ENCODE assay signal across 8 cellular contexts in the genomic region with DNA sequence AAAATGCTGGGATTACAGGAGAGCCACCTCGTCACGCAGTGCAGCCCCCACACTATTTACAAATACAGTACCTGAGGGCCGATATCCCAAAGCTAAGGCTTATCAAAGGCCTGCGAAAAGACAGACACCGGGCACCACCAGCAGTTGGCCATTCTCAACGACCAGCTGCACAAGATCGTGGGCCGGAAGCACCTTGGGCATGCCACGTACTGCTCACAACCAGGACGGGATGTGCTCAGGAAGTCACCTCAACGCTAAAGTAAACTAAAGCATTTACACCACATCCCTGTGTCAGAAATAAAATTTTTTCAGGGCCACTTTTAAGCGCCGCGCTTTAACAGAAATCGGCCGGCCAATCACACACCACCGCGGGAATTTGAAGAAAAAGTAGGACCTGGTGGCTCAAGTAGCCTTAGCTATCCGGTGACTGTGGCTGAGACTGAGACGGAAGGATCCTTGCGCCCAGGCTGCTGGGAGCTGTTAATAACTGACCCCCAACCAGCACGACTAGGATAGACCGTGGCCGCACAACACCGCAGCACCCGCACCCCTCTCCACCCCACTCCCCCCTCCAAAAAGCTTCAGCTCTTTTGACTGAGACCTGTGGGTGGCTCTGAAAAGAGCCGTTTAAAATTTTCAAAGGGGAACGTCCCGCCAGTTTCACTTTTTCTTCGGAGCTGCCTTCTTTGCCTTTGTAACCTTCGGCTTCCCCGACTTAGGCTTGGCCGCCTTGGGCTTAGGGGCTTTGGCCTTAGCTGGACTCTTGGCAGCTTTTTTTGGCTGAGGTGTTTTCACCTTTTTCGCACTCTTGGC.
DNase-seq lines count a peak whose midpoint lies in the region; ATAC-seq and TF ChIP-seq lines count a peak whose summit lies in the region.

No MANE protein-coding gene starts in this region.

- ATAC-seq in GM19452 (IDR thresholded peaks at IDR 0.05; ENCODE audit: unreplicated experiment), result peak; percentile 42

- TF ChIP-seq CTCF in cardiac fibroblast (IDR thresholded peaks at IDR 0.05; ENCODE audit: low read depth, low read length), result no peak

- peak overlapping the region; percentile 52 to 58 for H3K4me3 ChIP-seq in cardiac fibroblast (replicated peaks in 1 of 2; ENCODE audit: low read depth in 2 of 2, low read length in 2 of 2)

- DNase-seq in CD1c-positive myeloid dendritic cell (ENCODE audit: extremely low spot score), result peak; percentile 73
- peak; percentile 67 for DNase-seq in HK-2 (ENCODE audit: unreplicated experiment)
- peak; percentile 53 for DNase-seq in T-helper 9 cell
- peak; percentile 69 to 73 for DNase-seq in cardiac fibroblast (ENCODE audit: low read depth in 2 of 2)
- peak; percentile 40 for DNase-seq in kidney glomerular epithelial cell (lab: John Stamatoyannopoulos, UW)
- DNase-seq in stimulated activated CD4-positive, alpha-beta T cell treated with anti-CD3 and anti-CD28 coated beads, Interleukin-2, amount 100 ng/mL, for 48 hours, result peak; percentile 60 to 76
- DNase-seq in GM19240 (ENCODE audit: insufficient read length, low spot score), result no peak
